ENCODE assay signal across 18 cellular contexts in genomic region chr15:82100116-82100795, GRCh38. TPM values are rescaled to one million over a fixed set of nuclear protein-coding genes. Genes with fewer than 3 reads are reported as not detected.
DNase-seq lines count a peak whose midpoint lies in the region; ATAC-seq and TF ChIP-seq lines count a peak whose summit lies in the region.
"Had no signal": no experiment of that assay in that cellular context is flagged by ENCODE, and none has a peak within 500 bp of the region (broad histone marks: within the 10 kb centered on the region; RNA-seq: fewer than 3 reads in every experiment).

No MANE protein-coding gene starts in this region.

- TF ChIP-seq POLR2A in erythroblast (IDR thresholded peaks at IDR 0.05; ENCODE audit: low read length), result no peak

- no peak for TF ChIP-seq CTCF in AG04450 (IDR thresholded peaks at IDR 0.05; ENCODE audit: low read depth, low read length)
- TF ChIP-seq CTCF in HEK293 (tag by site-specific recombination; IDR thresholded peaks at IDR 0.05), result no peak
- no peak for TF ChIP-seq CTCF in mesothelial cell of epicardium (IDR thresholded peaks at IDR 0.05; ENCODE audit: unreplicated experiment)

- CTCF ChIA-PET in AG04450 (lab: Charles Lee) (interaction anchor here (0.6 to 1.4 kb wide), 5 partner anchors 8 to 199 kb away, joined by 3 to 10 read pairs (median 4); no protein-coding TSS in a partner anchor), HEK293 (lab: Yijun Ruan, JAX) (interaction anchor here (1.8 kb wide), 1 partner anchor 8 kb away, joined by 16 read pairs; no protein-coding TSS in a partner anchor)

- peak overlapping the region; percentile 68 for H3K27ac Mint-ChIP-seq in mesothelial cell of epicardium
- no peak overlapping the region for H3K27ac Mint-ChIP-seq in activated T-helper 1 cell treated with anti-CD3 and anti-CD28 coated beads, Interleukin-12 subunit alpha, Interleukin-12 subunit beta, Interleukin-2, Interleukin-4 antibody, amounts not matched to agents 30 ng/mL and 10 ng/mL and 1 ng/mL, durations not matched to agents 14 hours and 24 hours and 36 hours
- H3K27ac Mint-ChIP-seq: activated CD4-positive, alpha-beta T cell treated with anti-CD3 and anti-CD28 coated beads, Interleukin-2, amount 10 ng/mL, durations not matched to agents 24 days and 14 days; activated naive CD8-positive, alpha-beta T cell treated with anti-CD3 and anti-CD28 coated beads for 36 hours; type B pancreatic cell had no signal

- no peaks in the 10 kb centered on the region for H3K36me3 Mint-ChIP-seq in mesothelial cell of epicardium
- H3K36me3 Mint-ChIP-seq in activated T-helper 1 cell treated with anti-CD3 and anti-CD28 coated beads, Interleukin-12 subunit alpha, Interleukin-12 subunit beta, Interleukin-2, Interleukin-4 antibody, amounts not matched to agents 30 ng/mL and 10 ng/mL and 1 ng/mL, durations not matched to agents 14 hours and 24 hours and 36 hours (ENCODE audit: low read depth), result no peaks in the 10 kb centered on the region
- H3K36me3 Mint-ChIP-seq: activated naive CD8-positive, alpha-beta T cell treated with anti-CD3 and anti-CD28 coated beads for 36 hours; type B pancreatic cell had no signal

- H3K27me3 Mint-ChIP-seq in mesothelial cell of epicardium (ENCODE audit: low read depth), result no peaks in the 10 kb centered on the region
- H3K27me3 Mint-ChIP-seq in activated T-helper 1 cell treated with anti-CD3 and anti-CD28 coated beads, Interleukin-12 subunit alpha, Interleukin-12 subunit beta, Interleukin-2, Interleukin-4 antibody, amounts not matched to agents 30 ng/mL and 10 ng/mL and 1 ng/mL, durations not matched to agents 14 hours and 24 hours and 36 hours (ENCODE audit: insufficient read depth), result peaks cover 2% of the 10 kb centered on the region
- H3K27me3 Mint-ChIP-seq: activated naive CD8-positive, alpha-beta T cell treated with anti-CD3 and anti-CD28 coated beads for 36 hours; type B pancreatic cell had no signal

- no peak overlapping the region for H3K4me3 Mint-ChIP-seq in mesothelial cell of epicardium
- no peak overlapping the region for H3K4me3 Mint-ChIP-seq in activated T-helper 1 cell treated with anti-CD3 and anti-CD28 coated beads, Interleukin-12 subunit alpha, Interleukin-12 subunit beta, Interleukin-2, Interleukin-4 antibody, amounts not matched to agents 30 ng/mL and 10 ng/mL and 1 ng/mL, durations not matched to agents 14 hours and 24 hours and 36 hours
- H3K4me3 Mint-ChIP-seq: activated CD4-positive, alpha-beta T cell treated with anti-CD3 and anti-CD28 coated beads, Interleukin-2, amount 10 ng/mL, durations not matched to agents 24 days and 14 days; activated naive CD8-positive, alpha-beta T cell treated with anti-CD3 and anti-CD28 coated beads for 36 hours; type B pancreatic cell had no signal

- ATAC-seq in GM19324 (IDR thresholded peaks at IDR 0.05; ENCODE audit: low FRiP score, unreplicated experiment) (no peak), HG03439 (IDR thresholded peaks at IDR 0.05; ENCODE audit: unreplicated experiment) (no peak)

- no peaks in the 10 kb centered on the region for H3K27me3 ChIP-seq in AG04450 (ENCODE audit: control insufficient read depth, insufficient read depth, low read length)
- H3K27me3 ChIP-seq: SJSA1 had no signal

- no peak for DNase-seq in AG04450 (ENCODE audit: low read depth, low spot score)
- DNase-seq in cerebellum (ENCODE audit: low spot score), result peak; percentile 10
- no peak for DNase-seq in mesothelial cell of epicardium (ENCODE audit: low spot score in 2 of 2, unreplicated experiment in 2 of 2)
- no peak for DNase-seq in erythroblast (lab: John Stamatoyannopoulos, UW)
- DNase-seq in activated T-helper 1 cell treated with anti-CD3 and anti-CD28 coated beads, Interleukin-12 subunit alpha, Interleukin-12 subunit beta, Interleukin-2, Interleukin-4 antibody, amounts not matched to agents 30 ng/mL and 10 ng/mL and 1 ng/mL, durations not matched to agents 14 hours and 24 hours and 36 hours (ENCODE audit: low spot score), result no peak
- DNase-seq: ACHN; activated CD4-positive, alpha-beta T cell treated with anti-CD3 and anti-CD28 coated beads, Interleukin-2, amount 10 ng/mL, durations not matched to agents 24 days and 14 days; activated naive CD8-positive, alpha-beta T cell treated with anti-CD3 and anti-CD28 coated beads for 36 hours; glutamatergic neuron; NCI-H1105; NCI-H226; small intestine; stimulated activated naive CD4-positive, alpha-beta T cell treated with Interleukin-2 at 50 U/mL for 16 hours had no signal

- no peaks in the 10 kb centered on the region for H3K36me3 ChIP-seq in HEK293 (ENCODE audit: control insufficient read depth in 2 of 2, insufficient read depth in 1 of 2, low read length in 2 of 2)

- POLR2A ChIA-PET in AG04450 (lab: Yijun Ruan, JAX), result no interaction called here
- POLR2A ChIA-PET in HEK293 (lab: Yijun Ruan, JAX), result no interaction called here

- H3K4me3 ChIP-seq in AG04450 (ENCODE audit: low read depth, low read length), result no peak overlapping the region
- H3K4me3 ChIP-seq in HEK293 (ENCODE audit: low read depth, low read length), result no peak overlapping the region
- H3K4me3 ChIP-seq: SJSA1 had no signal

- no peaks in the 10 kb centered on the region for H3K9me3 ChIP-seq in AG04450 (ENCODE audit: control insufficient read depth, insufficient read depth, low read length)
- H3K9me3 ChIP-seq in HEK293 (ENCODE audit: control insufficient read depth, insufficient read depth, low read depth, low read length), result no peaks in the 10 kb centered on the region
- H3K9me3 ChIP-seq: SJSA1 had no signal

- peaks cover 18% of the 10 kb centered on the region for H3K4me1 Mint-ChIP-seq in mesothelial cell of epicardium
- no peaks in the 10 kb centered on the region for H3K4me1 Mint-ChIP-seq in activated T-helper 1 cell treated with anti-CD3 and anti-CD28 coated beads, Interleukin-12 subunit alpha, Interleukin-12 subunit beta, Interleukin-2, Interleukin-4 antibody, amounts not matched to agents 30 ng/mL and 10 ng/mL and 1 ng/mL, durations not matched to agents 14 hours and 24 hours and 36 hours (ENCODE audit: low read depth)
- H3K4me1 Mint-ChIP-seq: activated CD4-positive, alpha-beta T cell treated with anti-CD3 and anti-CD28 coated beads, Interleukin-2, amount 10 ng/mL, durations not matched to agents 24 days and 14 days; activated naive CD8-positive, alpha-beta T cell treated with anti-CD3 and anti-CD28 coated beads for 36 hours had no signal

- H3K9me3 Mint-ChIP-seq in mesothelial cell of epicardium, result no peaks in the 10 kb centered on the region
- no peaks in the 10 kb centered on the region for H3K9me3 Mint-ChIP-seq in activated T-helper 1 cell treated with anti-CD3 and anti-CD28 coated beads, Interleukin-12 subunit alpha, Interleukin-12 subunit beta, Interleukin-2, Interleukin-4 antibody, amounts not matched to agents 30 ng/mL and 10 ng/mL and 1 ng/mL, durations not matched to agents 14 hours and 24 hours and 36 hours
- H3K9me3 Mint-ChIP-seq: activated CD4-positive, alpha-beta T cell treated with anti-CD3 and anti-CD28 coated beads, Interleukin-2, amount 10 ng/mL, durations not matched to agents 24 days and 14 days; activated naive CD8-positive, alpha-beta T cell treated with anti-CD3 and anti-CD28 coated beads for 36 hours; type B pancreatic cell had no signal

- intact Hi-C loops in activated T-helper 1 cell treated with anti-CD3 and anti-CD28 coated beads, Interleukin-12 subunit alpha, Interleukin-12 subunit beta, Interleukin-2, Interleukin-4 antibody, amounts not matched to agents 30 ng/mL and 10 ng/mL and 1 ng/mL, durations not matched to agents 14 hours and 24 hours and 36 hours (cut with micrococcal nuclease), result no loop called here

- H3K27ac ChIP-seq in AG04450 (ENCODE audit: low read depth, low read length), result peak overlapping the region; percentile 11
- no peak overlapping the region for H3K27ac ChIP-seq in HEK293 (ENCODE audit: extremely low read depth, low read depth, low read length)
- H3K27ac ChIP-seq: SJSA1 had no signal

- no peaks in the 10 kb centered on the region for H3K4me1 ChIP-seq in HEK293 (ENCODE audit: control insufficient read depth, insufficient read depth, low read length)

TF ChIP-seq in HEK293, 187 proteins besides CTCF, POLR2A, EP300 and RAD21:
- TF ChIP-seq ZNF138 (tag by site-specific recombination; IDR thresholded peaks at IDR 0.05; ENCODE audit: borderline replicate concordance) (no peak), EGR2 (tag by site-specific recombination; IDR thresholded peaks at IDR 0.05; ENCODE audit: low read depth) (no peak), ZNF324 (tag by site-specific recombination; IDR thresholded peaks at IDR 0.05) (no peak), WT1 (tag by site-specific recombination; IDR thresholded peaks at IDR 0.05) (peak; percentile 48; the same call in 1 of the 2 replicates)
TF ChIP-seq in HEK293: peak in this region for 1.

RNA-seq across cellular contexts. Expression of gene MEX3B, which starts 54.4 kb away (rescaled TPM):
- polyA plus RNA-seq in AG04450 (2011; rRNA removed), result 6.3 TPM in 2 replicates
- 6.6 and 9.2 TPM in 2 replicates for polyA minus RNA-seq in AG04450 (2011; rRNA and poly(A)+ RNA removed)
- total RNA-seq in cerebellum (39.9 TPM), mesothelial cell of epicardium (29.8 to 31.9 TPM (median 30.8 TPM) in 3 replicates)
- 0.59 and 0.73 TPM in 2 replicates for total RNA-seq in activated T-helper 1 cell treated with anti-CD3 and anti-CD28 coated beads, Interleukin-12 subunit alpha, Interleukin-12 subunit beta, Interleukin-2, Interleukin-4 antibody, amounts not matched to agents 30 ng/mL and 10 ng/mL and 1 ng/mL, durations not matched to agents 14 hours and 24 hours and 36 hours

Comparison
In these comparisons a context has a peak if more than half of its experiments do, and no peak if none do; other contexts are left out.
1. RNA of gene MEX3B, which starts 54.4 kb away (total RNA-seq): 39.9 TPM in cerebellum (single experiment) and 29.8 to 31.9 TPM in mesothelial cell of epicardium; 0.59 to 0.73 TPM in activated T-helper 1 cell treated with anti-CD3 and anti-CD28 coated beads, Interleukin-12 subunit alpha, Interleukin-12 subunit beta, Interleukin-2, Interleukin-4 antibody, amounts not matched to agents 30 ng/mL and 10 ng/mL and 1 ng/mL, durations not matched to agents 14 hours and 24 hours and 36 hours; every median in the first group is over 10 times any median in the second.